Comparison of ENCODE assay signal across 9 cellular contexts in genomic region chr1:198179556-198179981, GRCh38. TPM values are rescaled to one million over a fixed set of nuclear protein-coding genes. Genes with fewer than 3 reads are reported as not detected.
DNase-seq lines count a peak whose midpoint lies in the region; TF ChIP-seq lines count a peak whose summit lies in the region.
"Had no signal": no experiment of that assay in that cellular context is flagged by ENCODE, and none has a peak within 500 bp of the region (broad histone marks: within the 10 kb centered on the region; RNA-seq: fewer than 3 reads in every experiment).

No MANE protein-coding gene starts in this region.

- H3K9me3 ChIP-seq in Karpas-422 (ENCODE audit: low read length): no peaks in the 10 kb centered on the region
- no peaks in the 10 kb centered on the region for H3K9me3 ChIP-seq in mammary epithelial cell (replicated peaks; ENCODE audit: insufficient read depth, low read length)
- no peaks in the 10 kb centered on the region for H3K9me3 ChIP-seq in spleen

- BruUV-seq in mammary epithelial cell (replicated peaks; lab: Mats Ljungman, UMichigan): no TSS peak

- POLR2A ChIA-PET in HEK293T (lab: Yijun Ruan, JAX): no interaction called here

- WGBS in mammary epithelial cell (ENCODE audit: low coverage, missing lambda C conversion rate): 6% methylated on average over 2 of the region's 2 CpGs
- 7 to 18% (median 12%) methylated on average over 2 of the region's 2 CpGs for WGBS in spleen, 5 donors

- H3K27me3 Mint-ChIP-seq in activated CD4-positive, alpha-beta T cell treated with anti-CD3 and anti-CD28 coated beads, Interleukin-2, amount 10 ng/mL, durations not matched to agents 24 days and 14 days: no peaks in the 10 kb centered on the region

- peak; percentile 75 for DNase-seq in activated CD4-positive, alpha-beta T cell treated with anti-CD3 and anti-CD28 coated beads, Interleukin-2, amount 10 ng/mL, durations not matched to agents 24 days and 14 days
- no peak for DNase-seq in activated CD4-positive, alpha-beta T cell treated with anti-CD3 and anti-CD28 coated beads for 1 hour
- DNase-seq in Karpas-422 (peak; percentile 56), mammary epithelial cell (peak; percentile 41), spleen (no peak), HEK293T (ENCODE audit: extremely low spot score) (no peak), caudate nucleus (lab: John Stamatoyannopoulos, UW) (no peak), NCI-H146 treated with DMSO at 0.1 percent for 48 hours (lab: John Stamatoyannopoulos, UW; ENCODE audit: unreplicated experiment) (no peak)

- peaks cover 3% of the 10 kb centered on the region for H3K36me3 Mint-ChIP-seq in activated CD4-positive, alpha-beta T cell treated with anti-CD3 and anti-CD28 coated beads, Interleukin-2, amount 10 ng/mL, durations not matched to agents 24 days and 14 days (ENCODE audit: low read depth)

- TF ChIP-seq CTCF in mammary epithelial cell (conservative IDR thresholded peaks at IDR 0.05 in 1 of 2, IDR thresholded peaks at IDR 0.05 in 1 of 2; ENCODE audit: extremely low read depth in 1 of 2, insufficient read depth in 1 of 2, low read depth in 1 of 2, low read length in 2 of 2) (no peak), spleen (IDR thresholded peaks at IDR 0.05 in 8 of 11, conservative IDR thresholded peaks at IDR 0.05 in 3 of 11) (no peak)

- no peaks in the 10 kb centered on the region for H3K9me3 Mint-ChIP-seq in activated CD4-positive, alpha-beta T cell treated with anti-CD3 and anti-CD28 coated beads, Interleukin-2, amount 10 ng/mL, durations not matched to agents 24 days and 14 days

- H3K79me2 ChIP-seq in Karpas-422 (ENCODE audit: low read length): peaks cover 99% of the 10 kb centered on the region
- peaks cover 97% of the 10 kb centered on the region for H3K79me2 ChIP-seq in mammary epithelial cell (ENCODE audit: insufficient read depth, low read length)

- H3K27me3 ChIP-seq in Karpas-422 (ENCODE audit: low read length): no peaks in the 10 kb centered on the region
- H3K27me3 ChIP-seq in mammary epithelial cell (ENCODE audit: insufficient read depth, low read length): no peaks in the 10 kb centered on the region
- H3K27me3 ChIP-seq in spleen (replicated peaks in 1 of 7): no peaks in the 10 kb centered on the region

- no peaks in the 10 kb centered on the region for H3K36me3 ChIP-seq in Karpas-422 (ENCODE audit: insufficient read depth, low read length)
- no peaks in the 10 kb centered on the region for H3K36me3 ChIP-seq in mammary epithelial cell (ENCODE audit: insufficient read depth, low read length)
- no peaks in the 10 kb centered on the region for H3K36me3 ChIP-seq in spleen

- dilution Hi-C loops in mammary epithelial cell (cut with HindIII; ENCODE audit: low sequenced_read_pairs): no loop called here

- H4K20me1 ChIP-seq in Karpas-422 (ENCODE audit: insufficient read depth, low read depth, low read length) (no peaks in the 10 kb centered on the region), mammary epithelial cell (ENCODE audit: insufficient read depth, low read length) (no peaks in the 10 kb centered on the region)

- H3K27ac ChIP-seq in Karpas-422 (ENCODE audit: low read length) (no peak overlapping the region), mammary epithelial cell (ENCODE audit: insufficient read depth, low read depth, low read length) (peak overlapping the region; percentile 13), spleen (peak overlapping the region in 6 of 8 donors; percentile 5 to 41 (median 13)), caudate nucleus (ENCODE audit: low read depth, low read length) (no peak overlapping the region)
- H3K27ac ChIP-seq: C4-2B had no signal

- no peak overlapping the region for H2AFZ ChIP-seq in Karpas-422 (ENCODE audit: low read length)
- H2AFZ ChIP-seq in mammary epithelial cell (ENCODE audit: low read depth, low read length): no peak overlapping the region

- H3K4me3 Mint-ChIP-seq in activated CD4-positive, alpha-beta T cell treated with anti-CD3 and anti-CD28 coated beads, Interleukin-2, amount 10 ng/mL, durations not matched to agents 24 days and 14 days: peak overlapping the region; percentile 58

- peak overlapping the region; percentile 16 for H3K27ac Mint-ChIP-seq in activated CD4-positive, alpha-beta T cell treated with anti-CD3 and anti-CD28 coated beads, Interleukin-2, amount 10 ng/mL, durations not matched to agents 24 days and 14 days

- in situ Hi-C loops in mammary epithelial cell (cut with MboI; ENCODE audit: low sequenced_read_pairs in 2 of 2): no loop called here

- H3K4me2 ChIP-seq in Karpas-422 (ENCODE audit: low read depth, low read length, poor library complexity, severe bottlenecking) (peak overlapping the region; percentile 33), mammary epithelial cell (ENCODE audit: insufficient read depth, low read depth, low read length) (peak overlapping the region; percentile 53)

- intact Hi-C loops in activated CD4-positive, alpha-beta T cell treated with anti-CD3 and anti-CD28 coated beads, Interleukin-2, amount 10 ng/mL, durations not matched to agents 24 days and 14 days (cut with micrococcal nuclease): no loop called here
- intact Hi-C loops in mammary epithelial cell (cut with micrococcal nuclease) (no loop called here), spleen (cut with DNase I; ENCODE audit: low total_unique reads) (no loop called here)

- H3K9ac ChIP-seq in Karpas-422 (ENCODE audit: low read length) (0 out of 2 replicates have a peak overlapping the region, but pooled peaks have one; percentile 12), mammary epithelial cell (ENCODE audit: insufficient read depth, low read length) (no peak overlapping the region)

- no peak for TF ChIP-seq POLR2A in spleen (IDR thresholded peaks at IDR 0.05)

- H3K9me2 ChIP-seq in Karpas-422 (replicated peaks; ENCODE audit: insufficient read depth, low read length): no peaks in the 10 kb centered on the region

- peaks cover 63% of the 10 kb centered on the region for H3K4me1 Mint-ChIP-seq in activated CD4-positive, alpha-beta T cell treated with anti-CD3 and anti-CD28 coated beads, Interleukin-2, amount 10 ng/mL, durations not matched to agents 24 days and 14 days

- H3K4me1 ChIP-seq in Karpas-422 (ENCODE audit: low read length) (peaks cover 40% of the 10 kb centered on the region), mammary epithelial cell (ENCODE audit: insufficient read depth, low read length) (peaks cover 9% of the 10 kb centered on the region), spleen (peaks cover 0 to 100% (median 65%) of the 10 kb centered on the region in 6 donors)

- CTCF ChIA-PET in mammary epithelial cell (lab: Charles Lee; ENCODE audit: low non-redundant PET): no interaction called here
- CTCF ChIA-PET in HEK293T (lab: Yijun Ruan, JAX): no interaction called here

- H3K4me3 ChIP-seq in Karpas-422 (ENCODE audit: low read length) (no peak overlapping the region), mammary epithelial cell (replicated peaks in 1 of 3; ENCODE audit: insufficient read depth in 1 of 3, low read depth in 2 of 3, low read length in 3 of 3) (no peak overlapping the region), spleen (no peak overlapping the region)

TF ChIP-seq in HEK293T, 16 proteins besides CTCF, POLR2A, EP300 and RAD21:
- TF ChIP-seq ELF4 (IDR thresholded peaks at IDR 0.05) (no peak), SUZ12 (IDR thresholded peaks at IDR 0.05) (no peak), NFRKB (IDR thresholded peaks at IDR 0.05) (no peak), ARNT (IDR thresholded peaks at IDR 0.05) (no peak), L3MBTL2 (conservative IDR thresholded peaks at IDR 0.05) (no peak), FOXA1 (IDR thresholded peaks at IDR 0.05) (no peak), FOXK2 (IDR thresholded peaks at IDR 0.05) (no peak), FOXM1 (IDR thresholded peaks at IDR 0.05; ENCODE audit: borderline replicate concordance) (no peak), SP1 (IDR thresholded peaks at IDR 0.05) (no peak), HDGF (IDR thresholded peaks at IDR 0.05; ENCODE audit: borderline replicate concordance) (no peak), PKNOX1 (IDR thresholded peaks at IDR 0.05) (no peak), LEF1 (IDR thresholded peaks at IDR 0.05; ENCODE audit: borderline replicate concordance) (no peak), TARDBP (IDR thresholded peaks at IDR 0.05) (no peak), ZNF384 (IDR thresholded peaks at IDR 0.05) (no peak), CTBP1 (IDR thresholded peaks at IDR 0.05; ENCODE audit: borderline replicate concordance) (no peak), BHLHE40 (IDR thresholded peaks at IDR 0.05; ENCODE audit: borderline replicate concordance) (no peak)
TF ChIP-seq in HEK293T: peak in this region for 0.

RNA-seq across cellular contexts. Expression of gene NEK7, which starts 22.8 kb away (rescaled TPM):
- total RNA-seq in activated CD4-positive, alpha-beta T cell treated with anti-CD3 and anti-CD28 coated beads, Interleukin-2, amount 10 ng/mL, durations not matched to agents 24 days and 14 days: 61.4 and 69.2 TPM in 2 replicates
- 36.7 and 133 TPM in 2 replicates for total RNA-seq in Karpas-422 (2014; rRNA removed; shearing (Covaris generic); ENCODE audit: low replicate concordance)
- 10 to 100 TPM; 51.2 to 89.2 TPM for total RNA-seq in mammary epithelial cell
- polyA plus RNA-seq in mammary epithelial cell: 48.0 TPM
- 71.3 TPM for polyA minus RNA-seq in mammary epithelial cell
- total RNA-seq in spleen: 100 to 1,000 TPM in 3 of 7 donors, 10 to 100 TPM in 4; 65.7 to 120 (median 80.7) TPM
- polyA plus RNA-seq in spleen: 10 to 100 TPM; 16.9 to 24.5 (median 17.9) TPM

Comparison
In these comparisons a context has a peak if more than half of its experiments do, and no peak if none do; other contexts are left out.
1. DNase-seq: peak in activated CD4-positive, alpha-beta T cell treated with anti-CD3 and anti-CD28 coated beads, Interleukin-2, amount 10 ng/mL, durations not matched to agents 24 days and 14 days (single experiment), Karpas-422 (single experiment) and mammary epithelial cell (single experiment); none in activated CD4-positive, alpha-beta T cell treated with anti-CD3 and anti-CD28 coated beads for 1 hour (single experiment), spleen (single experiment), HEK293T (single experiment), caudate nucleus (0 of 61) and NCI-H146 treated with DMSO at 0.1 percent for 48 hours (single experiment).
2. H3K27ac ChIP-seq: peak in mammary epithelial cell (single experiment) and spleen (6 of 8); none in Karpas-422 (single experiment) and caudate nucleus (single experiment).